9 cellular contexts compared by ENCODE assay signal in genomic region chr6:100461273-100461919, GRCh38. TPM values are rescaled to one million over a fixed set of nuclear protein-coding genes. Genes with fewer than 3 reads are reported as not detected.
DNase-seq lines count a peak whose midpoint lies in the region; ATAC-seq, FAIRE-seq and TF ChIP-seq lines count a peak whose summit lies in the region.
"Had no signal": no experiment of that assay in that cellular context is flagged by ENCODE, and none has a peak within 500 bp of the region (broad histone marks: within the 10 kb centered on the region; RNA-seq: fewer than 3 reads in every experiment).

No MANE protein-coding gene starts in this region.

- H2AFZ ChIP-seq in K562 (ENCODE audit: low read depth, low read length), result no peak overlapping the region

- no peak overlapping the region for H3K4me2 ChIP-seq in K562 (ENCODE audit: insufficient read depth, low read length)

- peak; percentile 84 for DNase-seq in ELR (ENCODE audit: low read depth)
- DNase-seq in NCI-H1105 treated with DMSO at 0.1 percent for 48 hours (lab: John Stamatoyannopoulos, UW), result peak; percentile 66
- DNase-seq in K562 (ENCODE audit: extremely low read depth in 1 of 4, low spot score in 3 of 4), result no peak
- no peak for DNase-seq in osteocyte (ENCODE audit: extremely low spot score, unreplicated experiment)
- DNase-seq in NK-92 treated with Interleukin-12 subunit alpha and Interleukin-12 subunit beta, amount 100 ng/mL, for 24 hours (lab: John Stamatoyannopoulos, UW), result no peak
- DNase-seq in HCEC 1CT, result no peak
- no peak for DNase-seq in RPMI8226

- WGBS in K562 (ENCODE audit: insufficient coverage, low coverage, missing lambda C conversion rate), result 5% methylated on average over 23 of the region's 29 CpGs

- H3K4me3 Mint-ChIP-seq in osteocyte (ENCODE audit: unreplicated experiment), result peak overlapping the region; percentile 47

- TF ChIP-seq CTCF in K562 (IDR thresholded peaks at IDR 0.05 in 2 of 3, conservative IDR thresholded peaks at IDR 0.05 in 1 of 3; ENCODE audit: insufficient read depth in 2 of 3, low read depth in 1 of 3, low read length in 3 of 3), result no peak
- no peak for TF ChIP-seq CTCF in osteocyte (IDR thresholded peaks at IDR 0.05)

- intact Hi-C loops in K562 (cut with micrococcal nuclease), result no loop called here

- no peak overlapping the region for H3K4me3 ChIP-seq in K562

- no peaks in the 10 kb centered on the region for H3K9me3 Mint-ChIP-seq in osteocyte (ENCODE audit: unreplicated experiment)

- peaks cover 0 to 26% of the 10 kb centered on the region in 2 experiments; a peak in 1 of 5 replicates for H3K4me1 ChIP-seq in K562 (replicated peaks in 1 of 2; ENCODE audit: control insufficient read depth in 2 of 2, insufficient read depth in 2 of 2, low read length in 2 of 2)

- no peak for TF ChIP-seq POLR2A in K562 (conservative IDR thresholded peaks at IDR 0.05)

- no peaks in the 10 kb centered on the region for H3K9me1 ChIP-seq in K562 (ENCODE audit: control insufficient read depth, insufficient read depth, low read length)

- no peaks in the 10 kb centered on the region for H3K36me3 ChIP-seq in K562 (ENCODE audit: control insufficient read depth, insufficient read depth, low read length)

- H3K27ac Mint-ChIP-seq in osteocyte (ENCODE audit: unreplicated experiment), result no peak overlapping the region

- H3K36me3 Mint-ChIP-seq in osteocyte (ENCODE audit: unreplicated experiment), result peaks cover 16% of the 10 kb centered on the region

- BruUV-seq in K562 (replicated peaks; lab: Mats Ljungman, UMichigan), result no TSS peak

- CTCF ChIA-PET in K562 (lab: Yijun Ruan, JAX; ENCODE audit: low intra/inter-chr PET ratio), result no interaction called here

- no peak for TF ChIP-seq RAD21 in K562 (CRISPR knock-in tag; conservative IDR thresholded peaks at IDR 0.05 in 1 of 2, IDR thresholded peaks at IDR 0.05 in 1 of 2)

- H3K79me2 ChIP-seq in K562 (ENCODE audit: control insufficient read depth, insufficient read depth, low read length), result no peaks in the 10 kb centered on the region

- H3K27me3 Mint-ChIP-seq in osteocyte (ENCODE audit: unreplicated experiment), result peaks cover 90% of the 10 kb centered on the region

- no peak overlapping the region for H3K27ac ChIP-seq in K562 (ENCODE audit: extremely low read depth, low read depth, low read length)

- peaks cover 26% of the 10 kb centered on the region for H3K4me1 Mint-ChIP-seq in osteocyte (ENCODE audit: unreplicated experiment)

- no peak overlapping the region for H3K9ac ChIP-seq in K562 (ENCODE audit: insufficient read depth in 1 of 2, low read depth in 2 of 2, low read length in 2 of 2)

- no peaks in the 10 kb centered on the region for H3K9me3 ChIP-seq in K562 (replicated peaks; ENCODE audit: control insufficient read depth, insufficient read depth, low read depth, low read length)

- no peak for TF ChIP-seq EP300 in K562 (IDR thresholded peaks at IDR 0.05; ENCODE audit: low read length)

- peaks cover 55 to 63% of the 10 kb centered on the region in 2 experiments for H3K27me3 ChIP-seq in K562 (ENCODE audit: control insufficient read depth in 2 of 2, insufficient read depth in 2 of 2, low read length in 2 of 2)

- peak; percentile 32; the same call in 1 of the 3 replicates for ATAC-seq in K562
- no peak for ATAC-seq in GM21515 (IDR thresholded peaks at IDR 0.05; ENCODE audit: unreplicated experiment)

- no peak for FAIRE-seq in K562 (lab: Jason Lieb, UNC)

- no peaks in the 10 kb centered on the region for H4K20me1 ChIP-seq in K562 (replicated peaks; ENCODE audit: control insufficient read depth, insufficient read depth, low read length)

- POLR2A ChIA-PET in K562 (lab: Yijun Ruan, JAX), result no interaction called here

- in situ Hi-C loops in K562 (cut with MboI), result no loop called here

TF ChIP-seq in K562, 482 proteins besides CTCF, POLR2A, EP300 and RAD21:
- TF ChIP-seq THAP7 (CRISPR knock-in tag; IDR thresholded peaks at IDR 0.05) (no peak), MYNN (IDR thresholded peaks at IDR 0.05) (no peak), MYNN (CRISPR knock-in tag; IDR thresholded peaks at IDR 0.05) (no peak), E2F6 (IDR thresholded peaks at IDR 0.05; ENCODE audit: borderline replicate concordance in 1 of 2, extremely low read depth in 1 of 2, insufficient read depth in 1 of 2, insufficient read length in 1 of 2, low read depth in 1 of 2, low read length in 1 of 2, poor library complexity in 1 of 2, severe bottlenecking in 1 of 2) (no peak), PHB2 (IDR thresholded peaks at IDR 0.05; ENCODE audit: low read depth) (no peak), ZHX1 (conservative IDR thresholded peaks at IDR 0.05; ENCODE audit: low read length) (no peak), STAG1 (CRISPR knock-in tag; IDR thresholded peaks at IDR 0.05; ENCODE audit: borderline replicate concordance) (no peak), CBFA2T2 (conservative IDR thresholded peaks at IDR 0.05) (no peak), CREB3 (tag; conservative IDR thresholded peaks at IDR 0.05; ENCODE audit: low read depth) (no peak), SMC3 (conservative IDR thresholded peaks at IDR 0.05; ENCODE audit: insufficient read depth, low read depth, low read length) (no peak), TFE3 (CRISPR knock-in tag; IDR thresholded peaks at IDR 0.05) (no peak), SMARCA4 (IDR thresholded peaks at IDR 0.05) (no peak)

RNA-seq across cellular contexts. Expression of gene SIM1, which starts 3.3 kb away (rescaled TPM):
- not detected in 2 replicates for total RNA-seq in K562 (2011; cell fraction: chromatin; rRNA removed; ENCODE audit: low replicate concordance)
- not detected in 2 replicates for total RNA-seq in K562 (2011; cell fraction: nucleolus; rRNA removed)
- total RNA-seq in K562 (2011; cell fraction: nucleoplasm; rRNA removed), result not detected in 2 replicates
- total RNA-seq in K562 (2014; rRNA removed) (not detected in 2 replicates), K562 (2014; rRNA removed; fragmentation: Illumina TruSeq; extraction: Trizol) (not detected in 2 replicates), K562 (2015; rRNA removed; fragmentation: Illumina TruSeq; extraction: Trizol) (not detected in 2 replicates), K562 (2021) (not detected in 2 replicates), osteocyte (1.6 and 2.6 TPM in 2 replicates)
- polyA plus RNA-seq in K562 (2011; rRNA removed) (not detected in 2 replicates), K562 (2014; fragmentation: Illumina TruSeq; extraction: Trizol) (not detected in 2 replicates), K562 (2014; fragmentation: Nextera tagmentation; extraction: Ambion mirVana) (not detected), K562 (2014; rRNA removed) (not detected in 2 replicates)
- not detected in 2 replicates for polyA plus RNA-seq in K562 (2011; cell fraction: cytosol; rRNA removed)
- polyA plus RNA-seq in K562 (2011; cell fraction: nucleus; rRNA removed), result not detected in 2 replicates
- not detected in 2 replicates for polyA plus RNA-seq in K562 (2012)
- not detected in 2 replicates for polyA minus RNA-seq in K562 (2011; rRNA and poly(A)+ RNA removed)
- not detected in 2 replicates for polyA minus RNA-seq in K562 (2011; cell fraction: cytosol; rRNA and poly(A)+ RNA removed)
- polyA minus RNA-seq in K562 (2011; cell fraction: nucleus; rRNA and poly(A)+ RNA removed), result not detected in 2 replicates
- polyA plus RNA-seq: liver had no signal

Comparison
In these comparisons a context has a peak if more than half of its experiments do, and no peak if none do; other contexts are left out.
1. DNase-seq: peak in ELR (single experiment) and NCI-H1105 treated with DMSO at 0.1 percent for 48 hours (single experiment); none in K562 (0 of 4), osteocyte (single experiment), NK-92 treated with Interleukin-12 subunit alpha and Interleukin-12 subunit beta, amount 100 ng/mL, for 24 hours (single experiment), HCEC 1CT (single experiment) and RPMI8226 (single experiment).